9 cellular contexts compared by ENCODE assay signal in genomic region chr7:79282051-79282694, GRCh38.
DNase-seq lines count a peak whose midpoint lies in the region; ATAC-seq, FAIRE-seq and TF ChIP-seq lines count a peak whose summit lies in the region.
"Had no signal": no experiment of that assay in that cellular context is flagged by ENCODE, and none has a peak within 500 bp of the region (broad histone marks: within the 10 kb centered on the region; RNA-seq: fewer than 3 reads in every experiment).

No MANE protein-coding gene starts in this region.

- H3K27ac ChIP-seq in esophagus squamous epithelium = no peak overlapping the region
- H3K27ac ChIP-seq: upper lobe of left lung had no signal

- no peak for ATAC-seq in GM18520 (IDR thresholded peaks at IDR 0.05; ENCODE audit: unreplicated experiment)

- H3K4me1 ChIP-seq in esophagus squamous epithelium = peaks cover 0 to 3% (median 0%) of the 10 kb centered on the region in 3 donors

- no peaks in the 10 kb centered on the region for H3K27me3 ChIP-seq in esophagus squamous epithelium
- H3K27me3 ChIP-seq: upper lobe of left lung had no signal

- WGBS in esophagus squamous epithelium, 2 donors = 9 to 11% methylated on average over 7 of the region's 7 CpGs

- H3K36me3 ChIP-seq in esophagus squamous epithelium = no peaks in the 10 kb centered on the region
- H3K36me3 ChIP-seq: upper lobe of left lung had no signal

- TF ChIP-seq CTCF in esophagus squamous epithelium (IDR thresholded peaks at IDR 0.05) (peak in 2 of 6 experiments; percentile 12 to 34), CD14-positive monocyte (IDR thresholded peaks at IDR 0.05) (no peak)

- no peaks in the 10 kb centered on the region for H3K4me1 Mint-ChIP-seq in CD14-positive monocyte

- no peak for TF ChIP-seq POLR2A in esophagus squamous epithelium (IDR thresholded peaks at IDR 0.05)

- H3K9me3 ChIP-seq in esophagus squamous epithelium = no peaks in the 10 kb centered on the region
- H3K9me3 ChIP-seq: upper lobe of left lung had no signal

- H3K27me3 Mint-ChIP-seq in CD14-positive monocyte (ENCODE audit: low read depth in 3 of 3) = peaks cover 0 to 2% (median 2%) of the 10 kb centered on the region in 3 donors

- intact Hi-C loops in esophagus squamous epithelium (cut with DNase I) = no loop called here
- intact Hi-C loops in CD14-positive monocyte (cut with micrococcal nuclease) = no loop called here

- H3K4me3 ChIP-seq in esophagus squamous epithelium = no peak overlapping the region
- H3K4me3 ChIP-seq: upper lobe of left lung had no signal

- H3K4me3 Mint-ChIP-seq in CD14-positive monocyte = no peak overlapping the region

- H3K36me3 Mint-ChIP-seq in CD14-positive monocyte = no peaks in the 10 kb centered on the region

- H3K27ac Mint-ChIP-seq in CD14-positive monocyte = no peak overlapping the region

- FAIRE-seq in endometrium (lab: Jason Lieb, UNC) = peak; percentile 91

- H3K9me3 Mint-ChIP-seq in CD14-positive monocyte = no peaks in the 10 kb centered on the region

- DNase-seq in EH (ENCODE audit: low read depth) (peak; percentile 85), NCI-H526 treated with DMSO at 0.1 percent for 48 hours (lab: John Stamatoyannopoulos, UW) (peak; percentile 58), non-pigmented ciliary epithelial cell (ENCODE audit: low read depth) (peak; percentile 68), esophagus squamous epithelium (lab: John Stamatoyannopoulos, UW) (no peak), CD14-positive monocyte (ENCODE audit: low spot score) (no peak)
- DNase-seq in stimulated activated CD4-positive, alpha-beta T cell treated with anti-CD3 and anti-CD28 coated beads, Interleukin-4, amount 100 ng/mL, for 1 hour = no peak

Comparison
In these comparisons a context has a peak if more than half of its experiments do, and no peak if none do; other contexts are left out.
1. DNase-seq: peak in EH (single experiment), NCI-H526 treated with DMSO at 0.1 percent for 48 hours (single experiment) and non-pigmented ciliary epithelial cell (single experiment); none in esophagus squamous epithelium (single experiment), stimulated activated CD4-positive, alpha-beta T cell treated with anti-CD3 and anti-CD28 coated beads, Interleukin-4, amount 100 ng/mL, for 1 hour (single experiment) and CD14-positive monocyte (single experiment).